Comparison of ENCODE assay signal across 18 cellular contexts in the genomic region with DNA sequence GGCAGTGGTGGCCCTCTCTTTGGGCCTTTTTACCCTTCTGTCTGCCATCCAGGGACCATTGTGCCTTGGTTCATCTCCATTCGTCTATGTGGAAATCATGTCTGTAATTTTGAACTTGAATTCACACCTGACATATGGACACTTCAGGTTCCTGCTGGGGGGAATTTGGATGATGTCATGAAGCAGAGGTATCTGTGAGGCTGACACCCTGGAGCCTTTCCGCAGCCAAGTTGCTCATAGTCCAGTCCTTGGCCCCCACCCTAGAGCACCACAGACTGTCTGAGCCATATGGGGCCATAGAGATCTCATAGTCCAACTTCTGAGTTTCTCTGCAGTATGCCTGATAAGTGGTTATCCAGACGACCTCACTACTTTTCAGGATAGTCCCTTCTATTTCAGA.
"Had no signal": no experiment of that assay in that cellular context is flagged by ENCODE, and none has a peak within 500 bp of the region (broad histone marks: within the 10 kb centered on the region; RNA-seq: fewer than 3 reads in every experiment).

No MANE protein-coding gene starts in this region.

- DNase-seq: dermis blood vessel endothelial cell; effector CD4-positive, alpha-beta T cell; effector memory CD4-positive, alpha-beta T cell; foreskin keratinocyte; heart right ventricle; hippocampal formation; left cardiac atrium; left lung; left ventricle myocardium superior; lower lobe of right lung; mesenchymal stem cell; mucosa of descending colon; naive B cell had no signal

- H3K9me3 ChIP-seq: left lung, lower lobe of right lung, mucosa of descending colon had no signal

- H3K36me3 ChIP-seq: esophagus muscularis mucosa, gastroesophageal sphincter, heart right ventricle, left lung, lower lobe of right lung had no signal

- H3K4me1 Mint-ChIP-seq: mesothelial cell of epicardium, naive B cell had no signal

- H3K4me3 ChIP-seq: coronary artery, dorsolateral prefrontal cortex, esophagus muscularis mucosa, gastroesophageal sphincter, heart right ventricle, left lung, lower lobe of right lung, mucosa of descending colon had no signal

- H3K27ac ChIP-seq: coronary artery, dorsolateral prefrontal cortex, esophagus muscularis mucosa, foreskin keratinocyte, gastroesophageal sphincter, heart right ventricle, left lung, lower lobe of right lung had no signal

- ATAC-seq: foreskin keratinocyte, gastroesophageal sphincter, heart right ventricle, left cardiac atrium, left lung, left ventricle myocardium superior, lower lobe of right lung, mucosa of descending colon had no signal

- H3K27ac Mint-ChIP-seq: mesothelial cell of epicardium, naive B cell had no signal

- H3K27me3 ChIP-seq: dorsolateral prefrontal cortex, esophagus muscularis mucosa, foreskin keratinocyte, gastroesophageal sphincter, left lung had no signal

- H3K4me1 ChIP-seq: esophagus muscularis mucosa, foreskin keratinocyte, gastroesophageal sphincter, heart right ventricle, left lung, lower lobe of right lung had no signal

- H3K4me3 Mint-ChIP-seq: mesothelial cell of epicardium, naive B cell had no signal

- H3K36me3 Mint-ChIP-seq: mesothelial cell of epicardium, naive B cell had no signal
